ENCODE assay signal across 9 cellular contexts in the genomic region with DNA sequence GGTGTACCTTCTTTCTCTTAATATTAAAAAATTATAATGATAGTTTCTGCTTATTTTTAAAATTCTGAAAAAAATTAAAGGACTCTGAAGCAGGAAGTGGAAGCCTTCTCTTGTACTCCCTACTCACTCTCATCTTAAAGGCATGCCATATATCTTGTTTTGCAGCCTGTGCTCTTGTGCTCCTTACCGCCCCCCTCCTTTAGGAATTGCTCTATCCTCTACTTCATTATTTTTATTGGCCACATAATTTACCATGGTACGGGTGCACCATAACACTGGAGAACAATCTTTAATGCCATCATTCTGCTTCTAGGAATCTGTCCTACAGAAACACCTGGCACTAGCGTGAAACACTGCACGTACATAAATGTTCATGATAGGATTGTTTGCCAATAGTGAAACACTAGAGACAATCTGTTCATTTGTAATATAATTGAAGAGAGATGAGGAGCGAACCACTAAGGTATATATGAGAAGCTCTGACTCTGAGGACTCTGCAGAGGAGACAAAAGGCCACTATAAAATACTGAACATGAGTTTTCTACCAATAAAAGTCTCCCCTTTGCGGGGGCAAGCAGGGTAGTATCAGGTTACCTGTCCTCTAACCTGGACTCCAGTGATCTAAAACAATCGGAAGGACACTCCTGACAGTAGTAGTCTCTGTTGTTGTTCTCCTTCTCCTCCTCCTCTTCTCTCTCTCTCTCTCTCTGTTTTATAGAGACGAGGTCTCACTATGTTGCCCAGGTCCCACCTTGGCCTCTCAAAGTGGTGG. TPM values are rescaled to one million over a fixed set of nuclear protein-coding genes. Genes with fewer than 3 reads are reported as not detected.
DNase-seq lines count a peak whose midpoint lies in the region; ATAC-seq, FAIRE-seq and TF ChIP-seq lines count a peak whose summit lies in the region.
"Had no signal": no experiment of that assay in that cellular context is flagged by ENCODE, and none has a peak within 500 bp of the region (broad histone marks: within the 10 kb centered on the region; RNA-seq: fewer than 3 reads in every experiment).

No MANE protein-coding gene starts in this region.

- no peaks in the 10 kb centered on the region for H4K20me1 ChIP-seq in K562 (replicated peaks; ENCODE audit: control insufficient read depth, insufficient read depth, low read length)

- ATAC-seq in K562 = peak; percentile 78
- ATAC-seq in activated CD4-positive, alpha-beta T cell treated with anti-CD3 and anti-CD28 coated beads for 36 hours = no peak

- H3K27ac ChIP-seq in K562 (ENCODE audit: extremely low read depth, low read depth, low read length) (peak overlapping the region; percentile 28; the same call in 1 of the 3 replicates), mesenchymal stem cell (ENCODE audit: low read length, poor library complexity, severe bottlenecking) (no peak overlapping the region)

- H3K27me3 Mint-ChIP-seq in immature natural killer cell (ENCODE audit: low read depth in 3 of 3) = peaks cover 2 to 12% (median 4%) of the 10 kb centered on the region in 3 donors
- H3K27me3 Mint-ChIP-seq in activated CD4-positive, alpha-beta T cell treated with anti-CD3 and anti-CD28 coated beads for 36 hours = peaks cover 10% of the 10 kb centered on the region

- no peaks in the 10 kb centered on the region for H3K79me2 ChIP-seq in K562 (ENCODE audit: control insufficient read depth, insufficient read depth, low read length)

- H3K4me3 Mint-ChIP-seq in immature natural killer cell = no peak overlapping the region
- H3K4me3 Mint-ChIP-seq in activated CD4-positive, alpha-beta T cell treated with anti-CD3 and anti-CD28 coated beads for 36 hours = no peak overlapping the region

- intact Hi-C loops in K562 (cut with micrococcal nuclease) = no loop called here
- intact Hi-C loops in activated CD4-positive, alpha-beta T cell treated with anti-CD3 and anti-CD28 coated beads for 36 hours (cut with DNase I, micrococcal nuclease) = no loop called here

- H3K23ac ChIP-seq in mesenchymal stem cell (ENCODE audit: low read length in 2 of 2) = no peak overlapping the region

- peak; percentile 32; the same call in 1 of the 2 replicates for TF ChIP-seq POLR2A in K562 (conservative IDR thresholded peaks at IDR 0.05)

- H2AFZ ChIP-seq in K562 (ENCODE audit: low read depth, low read length) = peak overlapping the region; percentile 76
- H2AFZ ChIP-seq in mesenchymal stem cell (ENCODE audit: low read depth, low read length) = no peak overlapping the region

- no peak overlapping the region for H2BK12ac ChIP-seq in mesenchymal stem cell (ENCODE audit: low read length in 2 of 2)

- H3K36me3 Mint-ChIP-seq in immature natural killer cell = no peaks in the 10 kb centered on the region
- no peaks in the 10 kb centered on the region for H3K36me3 Mint-ChIP-seq in activated CD4-positive, alpha-beta T cell treated with anti-CD3 and anti-CD28 coated beads for 36 hours (ENCODE audit: low read depth)

- no TSS peak for BruUV-seq in K562 (replicated peaks; lab: Mats Ljungman, UMichigan)

- H3K4ac ChIP-seq in mesenchymal stem cell (ENCODE audit: low read depth in 1 of 2, low read length in 2 of 2) = no peak overlapping the region

- peak; percentile 29 for FAIRE-seq in K562 (lab: Jason Lieb, UNC)

- no peak overlapping the region for H2AK5ac ChIP-seq in mesenchymal stem cell (ENCODE audit: low read length, severe bottlenecking)

- TF ChIP-seq RAD21 in K562 (CRISPR knock-in tag; conservative IDR thresholded peaks at IDR 0.05 in 1 of 2, IDR thresholded peaks at IDR 0.05 in 1 of 2) = no peak

- H3K36me3 ChIP-seq in K562 (ENCODE audit: control insufficient read depth, insufficient read depth, low read length) (no peaks in the 10 kb centered on the region; the same call in 2 of the 3 replicates), mesenchymal stem cell (ENCODE audit: control insufficient read depth in 1 of 2, insufficient read depth in 2 of 2, low read depth in 1 of 2, low read length in 2 of 2) (no peaks in the 10 kb centered on the region)

- no peaks in the 10 kb centered on the region for H3K9me3 Mint-ChIP-seq in immature natural killer cell
- H3K9me3 Mint-ChIP-seq in activated CD4-positive, alpha-beta T cell treated with anti-CD3 and anti-CD28 coated beads for 36 hours (ENCODE audit: low read depth) = no peaks in the 10 kb centered on the region

- no peak overlapping the region for H3K4me3 ChIP-seq in K562
- no peak overlapping the region for H3K4me3 ChIP-seq in mesenchymal stem cell (ENCODE audit: insufficient read depth in 1 of 2, low read depth in 1 of 2, low read length in 2 of 2)

- DNase-seq in DMS153 (lab: John Stamatoyannopoulos, UW) (peak; percentile 61), NCI-H2029 (lab: John Stamatoyannopoulos, UW) (peak; percentile 75), K562 (ENCODE audit: extremely low read depth in 1 of 4, low spot score in 3 of 4) (peak; percentile 29 to 39 (median 37)), mesenchymal stem cell (peak; percentile 38), immature natural killer cell (no peak), RPMI8226 (no peak), activated gamma-delta T cell (lab: John Stamatoyannopoulos, UW) (no peak)
- DNase-seq in activated CD4-positive, alpha-beta T cell treated with anti-CD3 and anti-CD28 coated beads for 36 hours = no peak
- DNase-seq: Right ventricle myocardium superior had no signal

- peaks cover 7 to 11% of the 10 kb centered on the region in 2 experiments; a peak in 4 of 5 replicates for H3K4me1 ChIP-seq in K562 (replicated peaks in 1 of 2; ENCODE audit: control insufficient read depth in 2 of 2, insufficient read depth in 2 of 2, low read length in 2 of 2)
- peaks cover 5% of the 10 kb centered on the region for H3K4me1 ChIP-seq in mesenchymal stem cell (ENCODE audit: control insufficient read depth, insufficient read depth, low read depth, low read length)

- TF ChIP-seq EP300 in K562 (IDR thresholded peaks at IDR 0.05; ENCODE audit: low read length) = no peak

- TF ChIP-seq CTCF in K562 (IDR thresholded peaks at IDR 0.05 in 2 of 3, conservative IDR thresholded peaks at IDR 0.05 in 1 of 3; ENCODE audit: insufficient read depth in 2 of 3, low read depth in 1 of 3, low read length in 3 of 3) = peak in 2 of 3 experiments; percentile 13; a peak in 1 of 6 replicates

- CTCF ChIA-PET in K562 (lab: Yijun Ruan, JAX; ENCODE audit: low intra/inter-chr PET ratio) = no interaction called here
- CTCF ChIA-PET in activated CD4-positive, alpha-beta T cell treated with anti-CD3 and anti-CD28 coated beads for 36 hours (lab: Charles Lee) = no interaction called here

- H3K27me3 ChIP-seq in K562 (ENCODE audit: control insufficient read depth in 2 of 2, insufficient read depth in 2 of 2, low read length in 2 of 2) = no peaks in the 10 kb centered on the region
- peaks cover 0 to 18% of the 10 kb centered on the region in 2 experiments for H3K27me3 ChIP-seq in mesenchymal stem cell (ENCODE audit: control insufficient read depth in 1 of 2, insufficient read depth in 1 of 2, low read length in 2 of 2)

- POLR2A ChIA-PET in K562 (lab: Yijun Ruan, JAX) = no interaction called here
- POLR2A ChIA-PET in activated CD4-positive, alpha-beta T cell treated with anti-CD3 and anti-CD28 coated beads for 36 hours (lab: Charles Lee) = no interaction called here

- H4K8ac ChIP-seq in mesenchymal stem cell (ENCODE audit: low read length) = no peak overlapping the region

- WGBS in K562 (ENCODE audit: insufficient coverage, low coverage, missing lambda C conversion rate) = 32% methylated on average over 7 of the region's 8 CpGs
- WGBS in mesenchymal stem cell = 79% methylated on average over 8 of the region's 8 CpGs

- H3K9ac ChIP-seq in K562 (ENCODE audit: insufficient read depth in 1 of 2, low read depth in 2 of 2, low read length in 2 of 2) (peak overlapping the region in 1 of 2 experiments; percentile 31; a peak in 1 of 4 replicates), mesenchymal stem cell (ENCODE audit: low read length) (peak overlapping the region; percentile 34)

- H3K9me1 ChIP-seq in K562 (ENCODE audit: control insufficient read depth, insufficient read depth, low read length) = no peaks in the 10 kb centered on the region

- H3K79me1 ChIP-seq in mesenchymal stem cell (replicated peaks; ENCODE audit: low read length, poor library complexity, severe bottlenecking) = no peaks in the 10 kb centered on the region

- no peak overlapping the region for H3K27ac Mint-ChIP-seq in immature natural killer cell
- no peak overlapping the region for H3K27ac Mint-ChIP-seq in activated CD4-positive, alpha-beta T cell treated with anti-CD3 and anti-CD28 coated beads for 36 hours

- H2BK5ac ChIP-seq in mesenchymal stem cell (ENCODE audit: low read depth, low read length, poor library complexity, severe bottlenecking) = no peak overlapping the region

- H3K4me1 Mint-ChIP-seq in immature natural killer cell = peaks cover 2 to 6% of the 10 kb centered on the region in 2 donors
- no peaks in the 10 kb centered on the region for H3K4me1 Mint-ChIP-seq in activated CD4-positive, alpha-beta T cell treated with anti-CD3 and anti-CD28 coated beads for 36 hours

- in situ Hi-C loops in K562 (cut with MboI) = no loop called here

- H3K4me2 ChIP-seq in K562 (ENCODE audit: insufficient read depth, low read length) (peak overlapping the region; percentile 55), mesenchymal stem cell (ENCODE audit: low read length, poor library complexity, severe bottlenecking) (no peak overlapping the region)

- H3K14ac ChIP-seq in mesenchymal stem cell (ENCODE audit: low read length in 2 of 2) = no peak overlapping the region

- no peak overlapping the region for H2BK120ac ChIP-seq in mesenchymal stem cell (ENCODE audit: low read depth, low read length)

- H3K18ac ChIP-seq in mesenchymal stem cell (ENCODE audit: low read depth in 1 of 2, low read length in 2 of 2) = no peak overlapping the region

- H3K9me3 ChIP-seq in K562 (replicated peaks; ENCODE audit: control insufficient read depth, insufficient read depth, low read depth, low read length) (no peaks in the 10 kb centered on the region), mesenchymal stem cell (ENCODE audit: control insufficient read depth, low read length) (no peaks in the 10 kb centered on the region)

- no peak overlapping the region for H4K91ac ChIP-seq in mesenchymal stem cell (ENCODE audit: low read length)

- H2BK15ac ChIP-seq in mesenchymal stem cell (ENCODE audit: low read depth, poor library complexity, severe bottlenecking) = no peak overlapping the region

RNA-seq across cellular contexts. Expression of gene NYNRIN, which starts 6.3 kb away (rescaled TPM):
- total RNA-seq in K562 (2011; cell fraction: chromatin; rRNA removed; ENCODE audit: low replicate concordance) = 1.0 and 5.0 TPM in 2 replicates
- total RNA-seq in K562 (2011; cell fraction: nucleolus; rRNA removed) = 2.6 and 5.3 TPM in 2 replicates
- 2.0 and 2.1 TPM in 2 replicates for total RNA-seq in K562 (2011; cell fraction: nucleoplasm; rRNA removed)
- total RNA-seq in K562 (2014; rRNA removed) (0.37 and 0.54 TPM in 2 replicates), K562 (2014; rRNA removed; fragmentation: Illumina TruSeq; extraction: Trizol) (0.22 TPM in 2 replicates), K562 (2015; rRNA removed; fragmentation: Illumina TruSeq; extraction: Trizol) (0.14 and 0.23 TPM in 2 replicates), K562 (2021) (1.2 and 1.9 TPM in 2 replicates)
- polyA plus RNA-seq in K562 (2011; rRNA removed) (1.2 TPM in 2 replicates), K562 (2014; fragmentation: Illumina TruSeq; extraction: Trizol) (0.58 and 0.61 TPM in 2 replicates), K562 (2014; fragmentation: Nextera tagmentation; extraction: Ambion mirVana) (under 1 TPM; 0.04 to 0.06 TPM), K562 (2014; rRNA removed) (0.28 and 0.47 TPM in 2 replicates), immature natural killer cell (under 1 TPM in 2 of 3 donors, not detected in 1; 0.18 TPM)
- polyA plus RNA-seq in K562 (2011; cell fraction: cytosol; rRNA removed) = 0.78 and 1.7 TPM in 2 replicates
- 2.2 and 4.2 TPM in 2 replicates for polyA plus RNA-seq in K562 (2011; cell fraction: nucleus; rRNA removed)
- 0.68 and 0.72 TPM in 2 replicates for polyA plus RNA-seq in K562 (2012)
- 1.5 and 2.9 TPM in 2 replicates for polyA minus RNA-seq in K562 (2011; rRNA and poly(A)+ RNA removed)
- 2.5 and 3.9 TPM in 2 replicates for polyA minus RNA-seq in K562 (2011; cell fraction: cytosol; rRNA and poly(A)+ RNA removed)
- 2.6 and 3.5 TPM in 2 replicates for polyA minus RNA-seq in K562 (2011; cell fraction: nucleus; rRNA and poly(A)+ RNA removed)
- 13.6 TPM for polyA plus RNA-seq in mesenchymal stem cell (2013, experiment 1 of 2)
- 12.7 TPM for polyA plus RNA-seq in mesenchymal stem cell (2013, experiment 2 of 2)
- total RNA-seq in activated CD4-positive, alpha-beta T cell treated with anti-CD3 and anti-CD28 coated beads for 36 hours = under 1 TPM; 0.07 to 0.16 TPM

RNA-seq across cellular contexts. Expression of gene NFATC4, which starts 24.5 kb away (rescaled TPM):
- total RNA-seq in K562 (2011; cell fraction: chromatin; rRNA removed; ENCODE audit: low replicate concordance) = 26.5 and 55.3 TPM in 2 replicates
- total RNA-seq in K562 (2011; cell fraction: nucleolus; rRNA removed) = 25.3 and 27.3 TPM in 2 replicates
- total RNA-seq in K562 (2011; cell fraction: nucleoplasm; rRNA removed) = 25.2 and 31.9 TPM in 2 replicates
- total RNA-seq in K562 (2014; rRNA removed) (0.54 and 2.4 TPM in 2 replicates), K562 (2014; rRNA removed; fragmentation: Illumina TruSeq; extraction: Trizol) (0.25 and 0.51 TPM in 2 replicates), K562 (2015; rRNA removed; fragmentation: Illumina TruSeq; extraction: Trizol) (0.40 and 0.49 TPM in 2 replicates), K562 (2021) (2.2 and 3.7 TPM in 2 replicates)
- polyA plus RNA-seq in K562 (2011; rRNA removed) (3.8 and 9.9 TPM in 2 replicates), K562 (2014; fragmentation: Illumina TruSeq; extraction: Trizol) (1.0 and 1.1 TPM in 2 replicates), K562 (2014; fragmentation: Nextera tagmentation; extraction: Ambion mirVana) (under 1 TPM in 1 of 2 experiments, not detected in 1; 0.32 TPM), K562 (2014; rRNA removed) (1.9 and 2.5 TPM in 2 replicates), immature natural killer cell (not detected)
- 4.9 and 5.2 TPM in 2 replicates for polyA plus RNA-seq in K562 (2011; cell fraction: cytosol; rRNA removed)
- polyA plus RNA-seq in K562 (2011; cell fraction: nucleus; rRNA removed) = 131 and 146 TPM in 2 replicates
- 1.1 and 1.8 TPM in 2 replicates for polyA plus RNA-seq in K562 (2012)
- polyA minus RNA-seq in K562 (2011; rRNA and poly(A)+ RNA removed) = 2.1 and 2.8 TPM in 2 replicates
- polyA minus RNA-seq in K562 (2011; cell fraction: cytosol; rRNA and poly(A)+ RNA removed) = 2.1 TPM in 2 replicates
- polyA minus RNA-seq in K562 (2011; cell fraction: nucleus; rRNA and poly(A)+ RNA removed) = 8.3 and 11.6 TPM in 2 replicates
- polyA plus RNA-seq in mesenchymal stem cell (2013, experiment 1 of 2) = 51.4 TPM
- polyA plus RNA-seq in mesenchymal stem cell (2013, experiment 2 of 2) = 48.4 TPM
- under 1 TPM; 0.11 to 0.30 TPM for total RNA-seq in activated CD4-positive, alpha-beta T cell treated with anti-CD3 and anti-CD28 coated beads for 36 hours

RNA-seq across cellular contexts. Expression of gene CBLN3, which starts 37.0 kb away (rescaled TPM):
- 1.5 and 2.4 TPM in 2 replicates for total RNA-seq in K562 (2011; cell fraction: chromatin; rRNA removed; ENCODE audit: low replicate concordance)
- total RNA-seq in K562 (2011; cell fraction: nucleolus; rRNA removed) = 0.67 and 0.92 TPM in 2 replicates
- total RNA-seq in K562 (2011; cell fraction: nucleoplasm; rRNA removed) = 0.95 and 1.1 TPM in 2 replicates
- total RNA-seq in K562 (2014; rRNA removed) (0.05 and 0.20 TPM in 2 replicates), K562 (2014; rRNA removed; fragmentation: Illumina TruSeq; extraction: Trizol) (0.10 and 0.11 TPM in 2 replicates), K562 (2015; rRNA removed; fragmentation: Illumina TruSeq; extraction: Trizol) (0.19 and 0.25 TPM in 2 replicates), K562 (2021) (0.44 and 0.67 TPM in 2 replicates)
- polyA plus RNA-seq in K562 (2011; rRNA removed) (0.59 and 0.66 TPM in 2 replicates), K562 (2014; fragmentation: Illumina TruSeq; extraction: Trizol) (0.30 and 0.32 TPM in 2 replicates), K562 (2014; fragmentation: Nextera tagmentation; extraction: Ambion mirVana) (under 1 TPM in 1 of 2 experiments, not detected in 1; 0.06 TPM), K562 (2014; rRNA removed) (0.05 and 0.27 TPM in 2 replicates), immature natural killer cell (not detected)
- polyA plus RNA-seq in K562 (2011; cell fraction: cytosol; rRNA removed) = 0.53 and 0.57 TPM in 2 replicates
- 2.5 and 3.6 TPM in 2 replicates for polyA plus RNA-seq in K562 (2011; cell fraction: nucleus; rRNA removed)
- 0.74 and 0.96 TPM in 2 replicates for polyA plus RNA-seq in K562 (2012)
- 0.09 and 0.28 TPM in 2 replicates for polyA minus RNA-seq in K562 (2011; rRNA and poly(A)+ RNA removed)
- 2.2 TPM in 1 of 2 replicates, not detected in the other for polyA minus RNA-seq in K562 (2011; cell fraction: cytosol; rRNA and poly(A)+ RNA removed)
- 0.27 and 0.56 TPM in 2 replicates for polyA minus RNA-seq in K562 (2011; cell fraction: nucleus; rRNA and poly(A)+ RNA removed)
- 3.3 TPM for polyA plus RNA-seq in mesenchymal stem cell (2013, experiment 1 of 2)
- 3.6 TPM for polyA plus RNA-seq in mesenchymal stem cell (2013, experiment 2 of 2)
- 10 to 100 TPM; 11.6 to 12.2 TPM for total RNA-seq in activated CD4-positive, alpha-beta T cell treated with anti-CD3 and anti-CD28 coated beads for 36 hours

RNA-seq across cellular contexts. Expression of gene KHNYN, which starts 37.2 kb away (rescaled TPM):
- total RNA-seq in K562 (2011; cell fraction: chromatin; rRNA removed; ENCODE audit: low replicate concordance) = 28.3 and 36.5 TPM in 2 replicates
- total RNA-seq in K562 (2011; cell fraction: nucleolus; rRNA removed) = 27.8 and 28.2 TPM in 2 replicates
- total RNA-seq in K562 (2011; cell fraction: nucleoplasm; rRNA removed) = 29.5 and 37.6 TPM in 2 replicates
- total RNA-seq in K562 (2014; rRNA removed) (18.6 and 26.9 TPM in 2 replicates), K562 (2014; rRNA removed; fragmentation: Illumina TruSeq; extraction: Trizol) (13.6 and 14.2 TPM in 2 replicates), K562 (2015; rRNA removed; fragmentation: Illumina TruSeq; extraction: Trizol) (14.5 and 14.6 TPM in 2 replicates), K562 (2021) (20.0 and 26.0 TPM in 2 replicates)
- polyA plus RNA-seq in K562 (2011; rRNA removed) (12.4 and 14.8 TPM in 2 replicates), K562 (2014; fragmentation: Illumina TruSeq; extraction: Trizol) (14.1 and 18.3 TPM in 2 replicates), K562 (2014; fragmentation: Nextera tagmentation; extraction: Ambion mirVana) (1 to 10 TPM in 1 of 2 experiments, under 1 TPM in 1; 0.76 to 1.8 TPM), K562 (2014; rRNA removed) (14.4 and 16.5 TPM in 2 replicates), immature natural killer cell (10 to 100 TPM; 12.5 to 28.0 (median 25.6) TPM)
- 8.9 and 10.7 TPM in 2 replicates for polyA plus RNA-seq in K562 (2011; cell fraction: cytosol; rRNA removed)
- polyA plus RNA-seq in K562 (2011; cell fraction: nucleus; rRNA removed) = 35.7 and 38.4 TPM in 2 replicates
- 15.4 and 24.1 TPM in 2 replicates for polyA plus RNA-seq in K562 (2012)
- 16.5 and 17.2 TPM in 2 replicates for polyA minus RNA-seq in K562 (2011; rRNA and poly(A)+ RNA removed)
- polyA minus RNA-seq in K562 (2011; cell fraction: cytosol; rRNA and poly(A)+ RNA removed) = 8.8 and 9.6 TPM in 2 replicates
- 29.2 and 37.0 TPM in 2 replicates for polyA minus RNA-seq in K562 (2011; cell fraction: nucleus; rRNA and poly(A)+ RNA removed)
- 23.6 TPM for polyA plus RNA-seq in mesenchymal stem cell (2013, experiment 1 of 2)
- 24.0 TPM for polyA plus RNA-seq in mesenchymal stem cell (2013, experiment 2 of 2)
- 10 to 100 TPM; 50.6 to 58.1 TPM for total RNA-seq in activated CD4-positive, alpha-beta T cell treated with anti-CD3 and anti-CD28 coated beads for 36 hours

RNA-seq across cellular contexts. Expression of gene SDR39U1, which starts 50.1 kb away (rescaled TPM):
- total RNA-seq in K562 (2011; cell fraction: chromatin; rRNA removed; ENCODE audit: low replicate concordance) = 32.9 and 64.5 TPM in 2 replicates
- 53.7 and 68.7 TPM in 2 replicates for total RNA-seq in K562 (2011; cell fraction: nucleolus; rRNA removed)
- total RNA-seq in K562 (2011; cell fraction: nucleoplasm; rRNA removed) = 47.4 and 51.2 TPM in 2 replicates
- total RNA-seq in K562 (2014; rRNA removed) (19.8 and 21.7 TPM in 2 replicates), K562 (2014; rRNA removed; fragmentation: Illumina TruSeq; extraction: Trizol) (8.8 and 10.4 TPM in 2 replicates), K562 (2015; rRNA removed; fragmentation: Illumina TruSeq; extraction: Trizol) (17.7 and 18.2 TPM in 2 replicates), K562 (2021) (34.5 and 36.8 TPM in 2 replicates)
- polyA plus RNA-seq in K562 (2011; rRNA removed) (33.2 and 38.4 TPM in 2 replicates), K562 (2014; fragmentation: Illumina TruSeq; extraction: Trizol) (27.8 and 40.9 TPM in 2 replicates), K562 (2014; fragmentation: Nextera tagmentation; extraction: Ambion mirVana) (10 to 100 TPM; 11.0 to 18.6 TPM), K562 (2014; rRNA removed) (53.7 and 56.1 TPM in 2 replicates), immature natural killer cell (10 to 100 TPM; 62.2 to 91.2 (median 82.6) TPM)
- 49.6 and 54.6 TPM in 2 replicates for polyA plus RNA-seq in K562 (2011; cell fraction: cytosol; rRNA removed)
- polyA plus RNA-seq in K562 (2011; cell fraction: nucleus; rRNA removed) = 164 and 205 TPM in 2 replicates
- polyA plus RNA-seq in K562 (2012) = 31.9 and 54.5 TPM in 2 replicates
- 7.8 and 10.4 TPM in 2 replicates for polyA minus RNA-seq in K562 (2011; rRNA and poly(A)+ RNA removed)
- polyA minus RNA-seq in K562 (2011; cell fraction: cytosol; rRNA and poly(A)+ RNA removed) = 8.9 TPM in 2 replicates
- polyA minus RNA-seq in K562 (2011; cell fraction: nucleus; rRNA and poly(A)+ RNA removed) = 25.7 and 34.4 TPM in 2 replicates
- polyA plus RNA-seq in mesenchymal stem cell (2013, experiment 1 of 2) = 29.6 TPM
- polyA plus RNA-seq in mesenchymal stem cell (2013, experiment 2 of 2) = 28.8 TPM
- 10 to 100 TPM; 40.9 to 47.8 TPM for total RNA-seq in activated CD4-positive, alpha-beta T cell treated with anti-CD3 and anti-CD28 coated beads for 36 hours

Comparison
In these comparisons a context has a peak if more than half of its experiments do, and no peak if none do; other contexts are left out.
1. DNase-seq: peak in DMS153 (single experiment), NCI-H2029 (single experiment), K562 (4 of 4) and mesenchymal stem cell (single experiment); none in immature natural killer cell (0 of 3), activated CD4-positive, alpha-beta T cell treated with anti-CD3 and anti-CD28 coated beads for 36 hours (single experiment), RPMI8226 (single experiment) and activated gamma-delta T cell (single experiment).